In the genomic region with DNA sequence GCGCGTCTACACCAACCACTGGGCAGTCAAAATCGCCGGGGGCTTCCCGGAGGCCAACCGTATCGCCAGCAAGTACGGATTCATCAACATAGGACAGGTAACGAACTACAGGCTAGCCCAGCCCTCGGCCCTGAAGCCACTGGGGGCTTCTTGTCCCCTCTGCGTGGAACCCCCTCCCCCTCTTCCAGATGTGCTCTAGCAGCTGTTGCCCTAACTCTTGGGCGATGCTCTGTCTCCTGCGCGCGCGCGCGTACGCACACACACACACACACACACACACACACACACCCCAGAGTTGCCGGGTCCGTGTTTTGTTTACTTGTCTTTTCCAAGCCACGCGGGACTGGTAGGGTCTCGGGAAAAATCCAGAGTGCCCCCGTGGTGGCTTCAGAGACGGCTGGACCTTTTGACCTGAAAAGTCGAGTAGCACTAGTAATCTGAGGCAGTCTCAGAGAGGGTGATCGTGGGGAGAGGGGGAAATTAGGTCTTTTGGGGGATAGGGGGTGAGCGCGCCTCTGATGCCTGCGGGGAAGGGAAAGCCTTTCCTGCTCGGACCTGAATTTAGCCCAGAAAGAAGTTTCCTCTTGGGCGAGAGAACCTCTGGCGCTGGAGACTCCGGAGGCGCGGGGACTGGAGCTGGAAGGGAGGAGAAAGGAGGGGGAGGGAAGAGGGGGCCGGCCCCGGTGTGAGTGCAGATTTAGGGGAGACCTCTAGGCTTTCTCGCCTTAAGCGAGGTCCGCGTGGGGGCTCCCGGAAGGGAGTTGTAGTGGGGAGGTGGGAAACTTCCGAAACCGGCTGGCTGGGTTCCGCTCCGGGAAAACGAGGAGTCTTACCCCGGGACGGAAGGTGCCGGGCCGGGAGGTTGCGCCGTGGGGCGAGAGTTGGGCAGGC, we compare ENCODE assay signal across 8 cellular contexts. TPM values are rescaled to one million over a fixed set of nuclear protein-coding genes. Genes with fewer than 3 reads are reported as not detected.
DNase-seq lines count a peak whose midpoint lies in the region; ATAC-seq and TF ChIP-seq lines count a peak whose summit lies in the region.

No MANE protein-coding gene starts in this region.

- peak overlapping the region; percentile 95 to 100 (median 99) for H3K4me2 ChIP-seq in BLaER1 treated with 17β-estradiol and CSF1 and Interleukin-3, amounts not matched to agents 10 nM and 100 nM

- H3K4me3 ChIP-seq in BLaER1 treated with 17β-estradiol and CSF1 and Interleukin-3, amounts not matched to agents 10 nM and 100 nM: peak overlapping the region; percentile 64 to 89 (median 78)
- H3K4me3 ChIP-seq in HUES64 (ENCODE audit: low read length): peak overlapping the region; percentile 72
- peak overlapping the region; percentile 67 to 93 for H3K4me3 ChIP-seq in uterus

- H3K9ac ChIP-seq in BLaER1 treated with 17β-estradiol and CSF1 and Interleukin-3, amounts not matched to agents 10 nM and 100 nM: peak overlapping the region; percentile 59 to 82 (median 76)
- H3K9ac ChIP-seq in HUES64 (ENCODE audit: low read depth, low read length): peak overlapping the region; percentile 51

- intact Hi-C loops in uterus (cut with DNase I; ENCODE audit: low total_unique reads): no loop called here

- no peaks in the 10 kb centered on the region for H3K9me3 Mint-ChIP-seq in activated T-helper 17 cell treated with anti-CD3 and anti-CD28 coated beads, Interleukin-2, amount 50 U/mL, for 72 hours
- no peaks in the 10 kb centered on the region for H3K9me3 Mint-ChIP-seq in neural crest cell

- H3K9me3 ChIP-seq in BLaER1 treated with 17β-estradiol and CSF1 and Interleukin-3, amounts not matched to agents 10 nM and 100 nM (replicated peaks in 1 of 11): no peaks in the 10 kb centered on the region
- H3K9me3 ChIP-seq in HUES64 (ENCODE audit: insufficient read depth, low read depth, low read length) (no peaks in the 10 kb centered on the region), uterus (no peaks in the 10 kb centered on the region)

- no peak for TF ChIP-seq POLR2A in uterus (IDR thresholded peaks at IDR 0.05)

- H3K4me1 Mint-ChIP-seq in activated T-helper 17 cell treated with anti-CD3 and anti-CD28 coated beads, Interleukin-2, amount 50 U/mL, for 72 hours: peaks cover 9% of the 10 kb centered on the region
- H3K4me1 Mint-ChIP-seq in neural crest cell: peaks cover 29% of the 10 kb centered on the region

- peak overlapping the region; percentile 95 for H3K4me3 Mint-ChIP-seq in activated T-helper 17 cell treated with anti-CD3 and anti-CD28 coated beads, Interleukin-2, amount 50 U/mL, for 72 hours
- H3K4me3 Mint-ChIP-seq in neural crest cell: peak overlapping the region; percentile 94

- under 1% methylated on average over 56 of the region's 56 CpGs for WGBS in HUES64

- peaks cover 7% of the 10 kb centered on the region for H3K27me3 Mint-ChIP-seq in activated T-helper 17 cell treated with anti-CD3 and anti-CD28 coated beads, Interleukin-2, amount 50 U/mL, for 72 hours
- H3K27me3 Mint-ChIP-seq in neural crest cell (ENCODE audit: low read depth): peaks cover 58% of the 10 kb centered on the region

- no peaks in the 10 kb centered on the region for H3K36me3 ChIP-seq in BLaER1 treated with 17β-estradiol and CSF1 and Interleukin-3, amounts not matched to agents 10 nM and 100 nM
- H3K36me3 ChIP-seq in HUES64 (ENCODE audit: insufficient read depth, low read length) (no peaks in the 10 kb centered on the region), uterus (no peaks in the 10 kb centered on the region)

- H3K4me1 ChIP-seq in BLaER1 treated with 17β-estradiol and CSF1 and Interleukin-3, amounts not matched to agents 10 nM and 100 nM: peaks cover 22 to 32% (median 27%) of the 10 kb centered on the region in 10 experiments
- H3K4me1 ChIP-seq in HUES64 (ENCODE audit: insufficient read depth, low read length) (peaks cover 34% of the 10 kb centered on the region), uterus (no peaks in the 10 kb centered on the region)

- DNase-seq in foreskin melanocyte (peak; percentile 6), neural crest cell (ENCODE audit: low read depth, low spot score) (peak; percentile 12), uterus (peak; percentile 30 to 47), KG1 (lab: John Stamatoyannopoulos, UW) (no peak), NCI-H2081 treated with DMSO at 0.1 percent for 48 hours (lab: John Stamatoyannopoulos, UW) (no peak)

- TF ChIP-seq CTCF in neural crest cell (conservative IDR thresholded peaks at IDR 0.05): no peak
- TF ChIP-seq CTCF in uterus (IDR thresholded peaks at IDR 0.05): no peak

- ATAC-seq in activated T-helper 17 cell treated with anti-CD3 and anti-CD28 coated beads, Interleukin-2, amount 50 U/mL, for 72 hours (replicated peaks): peak; percentile 35

- no peaks in the 10 kb centered on the region for H3K36me3 Mint-ChIP-seq in activated T-helper 17 cell treated with anti-CD3 and anti-CD28 coated beads, Interleukin-2, amount 50 U/mL, for 72 hours (ENCODE audit: low read depth)
- H3K36me3 Mint-ChIP-seq in neural crest cell (ENCODE audit: low read depth): no peaks in the 10 kb centered on the region

- peak overlapping the region; percentile 69 for H3K27ac Mint-ChIP-seq in activated T-helper 17 cell treated with anti-CD3 and anti-CD28 coated beads, Interleukin-2, amount 50 U/mL, for 72 hours
- peak overlapping the region; percentile 44 for H3K27ac Mint-ChIP-seq in neural crest cell (ENCODE audit: unreplicated experiment)

- peaks cover 0 to 22% (median 16%) of the 10 kb centered on the region in 11 experiments; a peak in 16 of 22 replicates for H4K20me1 ChIP-seq in BLaER1 treated with 17β-estradiol and CSF1 and Interleukin-3, amounts not matched to agents 10 nM and 100 nM

- peak overlapping the region in 5 of 11 experiments; percentile 36 to 71 (median 61); a peak in 11 of 22 replicates for H3K27ac ChIP-seq in BLaER1 treated with 17β-estradiol and CSF1 and Interleukin-3, amounts not matched to agents 10 nM and 100 nM
- H3K27ac ChIP-seq in HUES64 (ENCODE audit: low read depth, low read length) (no peak overlapping the region), uterus (peak overlapping the region; percentile 89 to 92)

- H3K27me3 ChIP-seq in BLaER1 treated with 17β-estradiol and CSF1 and Interleukin-3, amounts not matched to agents 10 nM and 100 nM: peaks cover 42 to 50% (median 44%) of the 10 kb centered on the region in 11 experiments
- peaks cover 48% of the 10 kb centered on the region for H3K27me3 ChIP-seq in HUES64 (ENCODE audit: insufficient read depth, low read length)
- H3K27me3 ChIP-seq in uterus: no peaks in the 10 kb centered on the region

RNA-seq across cellular contexts. Expression of gene PCSK5, which starts 1.0 kb away (rescaled TPM):
- polyA plus RNA-seq in HUES64 (2013, experiment 1 of 2): 4.1 TPM
- polyA plus RNA-seq in HUES64 (2013, experiment 2 of 2): 4.3 TPM
- total RNA-seq in activated T-helper 17 cell treated with anti-CD3 and anti-CD28 coated beads, Interleukin-2, amount 50 U/mL, for 72 hours: 1 to 10 TPM; 1.6 to 3.8 TPM
- total RNA-seq in neural crest cell: 2.7 and 3.1 TPM in 2 replicates
- total RNA-seq in uterus: 10 to 100 TPM in 2 of 4 donors, 1 to 10 TPM in 2; 6.5 to 24.3 (median 12.4) TPM

Comparison
In these comparisons a context has a peak if more than half of its experiments do, and no peak if none do; other contexts are left out.
1. DNase-seq: peak in foreskin melanocyte (single experiment), neural crest cell (single experiment) and uterus (2 of 2); none in KG1 (single experiment) and NCI-H2081 treated with DMSO at 0.1 percent for 48 hours (single experiment).
2. Peak in every context shown above with its lines, with median percentiles within 50 percentile points of each other: H3K4me3 ChIP-seq.